27 cellular contexts compared by ENCODE assay signal in genomic region chr19:31266196-31266595, GRCh38.
"Had no signal": no experiment of that assay in that cellular context is flagged by ENCODE, and none has a peak within 500 bp of the region (broad histone marks: within the 10 kb centered on the region; RNA-seq: fewer than 3 reads in every experiment).

No MANE protein-coding gene starts in this region.

- H3K9ac ChIP-seq: neural progenitor cell had no signal

- ATAC-seq: naive thymus-derived CD4-positive, alpha-beta T cell; natural killer cell; pancreas; psoas muscle; right cardiac atrium; right lobe of liver; stimulated activated memory B cell treated with anti-CD40 and anti-IgM and Interleukin-4, amounts not matched to agents 10 μg/mL and 1 μg/mL and 100 μg/mL, for 72 hours; stimulated activated naive CD8-positive, alpha-beta T cell treated with anti-CD3 and anti-CD28 coated beads, Interleukin-15, amount 100 ng/mL, for 72 hours; stimulated activated naive CD8-positive, alpha-beta T cell treated with anti-CD3 and anti-CD28 coated beads, Interleukin-15, Interleukin-2, amounts not matched to agents 100 U/mL and 50 U/mL, for 24 hours; upper lobe of right lung had no signal

- H3K27me3 ChIP-seq: neural progenitor cell, pancreas, right lobe of liver, suprapubic skin, testis, transverse colon, upper lobe of right lung, uterus had no signal

- H3K36me3 ChIP-seq: neural progenitor cell, pancreas, right lobe of liver, spleen, suprapubic skin, tibial artery, transverse colon, upper lobe of right lung, uterus had no signal

- H3K27ac ChIP-seq: neural progenitor cell, pancreas, psoas muscle, right lobe of liver, skin epidermis, spleen, suprapubic skin, testis, tibial artery, transverse colon, upper lobe of right lung, uterus had no signal

- FAIRE-seq: pancreas had no signal

- DNase-seq: naive thymus-derived CD4-positive, alpha-beta T cell; natural killer cell; occipital lobe; pancreas; psoas muscle; stimulated activated CD4-positive, alpha-beta T cell treated with anti-CD3 and anti-CD28 coated beads, Interleukin-12 subunit alpha, Interleukin-12 subunit beta, amount 100 ng/mL, for 4 hours; stimulated activated CD4-positive, alpha-beta T cell treated with anti-CD3 and anti-CD28 coated beads, Interleukin-1b, Interleukin-23, amount 100 ng/mL, for 48 hours; stimulated activated CD4-positive, alpha-beta T cell treated with anti-CD3 and anti-CD28 coated beads, Interleukin-4, amount 100 ng/mL, for 1 hour; stimulated activated CD4-positive, alpha-beta T cell treated with anti-CD3 and anti-CD28 coated beads, Interleukin-4, amount 100 ng/mL, for 4 hours; stimulated activated CD8-positive, alpha-beta memory T cell treated with anti-CD3 and anti-CD28 coated beads, Interleukin-4, amount 100 ng/mL, for 48 hours; stimulated activated naive CD4-positive, alpha-beta T cell; stimulated activated naive CD8-positive, alpha-beta T cell treated with anti-CD3 and anti-CD28 coated beads, Interleukin-15, amount 100 ng/mL, for 72 hours; stimulated activated naive CD8-positive, alpha-beta T cell treated with anti-CD3 and anti-CD28 coated beads, Interleukin-15, Interleukin-2, amounts not matched to agents 100 U/mL and 50 U/mL, for 24 hours; substantia nigra; testis; transverse colon; upper lobe of right lung had no signal

- H3K4me3 ChIP-seq: neural progenitor cell, pancreas, psoas muscle, right lobe of liver, skin epidermis, smooth muscle cell, spleen, suprapubic skin, testis, tibial artery, transverse colon, upper lobe of right lung, uterus had no signal

- H3K9me3 ChIP-seq: pancreas, psoas muscle, right lobe of liver, spleen, suprapubic skin, testis, tibial artery, transverse colon, upper lobe of right lung, uterus had no signal

- H3K4me1 ChIP-seq: neural progenitor cell, pancreas, psoas muscle, right lobe of liver, uterus had no signal
